In genomic region chr7:47455872-47456185, GRCh38 we compare ENCODE assay signal across 21 cellular contexts.
A peak's percentile ranks its signal among the peaks of the same experiment; 100 is the strongest.
DNase-seq lines count a peak whose midpoint lies in the region; ATAC-seq, FAIRE-seq and TF ChIP-seq lines count a peak whose summit lies in the region.
"Had no signal": no experiment of that assay in that cellular context is flagged by ENCODE, and none has a peak within 500 bp of the region (broad histone marks: within the 10 kb centered on the region; RNA-seq: fewer than 3 reads in every experiment).

No MANE protein-coding gene starts in this region.

- no peak overlapping the region for H2BK12ac ChIP-seq in trophoblast cell (ENCODE audit: low read length)

- TF ChIP-seq CTCF in epithelial cell of esophagus (IDR thresholded peaks at IDR 0.05; ENCODE audit: insufficient read depth, low read depth, low read length, missing control alignments) (no peak), mucosa of descending colon (IDR thresholded peaks at IDR 0.05) (no peak)

- intact Hi-C loops in mucosa of descending colon (cut with DNase I, micrococcal nuclease), result no loop called here

- H3K79me2 ChIP-seq in GM23248 (ENCODE audit: insufficient read depth), result peaks cover 38% of the 10 kb centered on the region; the same call in 1 of the 2 replicates
- H3K79me2 ChIP-seq in trophoblast cell (ENCODE audit: control insufficient read depth, insufficient read depth, low read length, poor library complexity), result peaks cover 13% of the 10 kb centered on the region

- in situ Hi-C loops in GM23248 (cut with MboI), result no loop called here

- H4K20me1 ChIP-seq in GM23248 (ENCODE audit: insufficient read depth), result no peaks in the 10 kb centered on the region

- DNase-seq in GM23248 (peak; percentile 68), RPMI7951 (ENCODE audit: low read depth) (peak; percentile 49), epithelial cell of esophagus (ENCODE audit: low read depth) (peak; percentile 45), trophoblast cell (peak; percentile 68 to 69), RCC 7860 (ENCODE audit: low spot score) (no peak), NCI-H1436 treated with DMSO at 0.1 percent for 48 hours (lab: John Stamatoyannopoulos, UW) (no peak), mucosa of descending colon (no peak)
- DNase-seq: EL, GF-D8, H7, NCI-H1105, NCI-H2081, NCI-H2171, NCI-H524 treated with DMSO at 0.1 percent for 48 hours, NCI-H82, OCI-M1, SIG-M5 had no signal

- no peaks in the 10 kb centered on the region for H3K9me2 ChIP-seq in GM23248 (ENCODE audit: insufficient read depth)

- peak overlapping the region; percentile 4 for H3K18ac ChIP-seq in trophoblast cell (ENCODE audit: low read length)

- H3K9ac ChIP-seq in GM23248 (no peak overlapping the region), trophoblast cell (ENCODE audit: low read length) (no peak overlapping the region)

- H3K4me3 ChIP-seq in GM23248 (no peak overlapping the region), epithelial cell of esophagus (ENCODE audit: low read length) (no peak overlapping the region), trophoblast cell (ENCODE audit: low read depth, low read length) (no peak overlapping the region), mucosa of descending colon (no peak overlapping the region)
- H3K4me3 ChIP-seq: A549 had no signal

- peaks cover 52% of the 10 kb centered on the region for H3F3A ChIP-seq in GM23248 (ENCODE audit: insufficient read depth)

- H4K91ac ChIP-seq in trophoblast cell (ENCODE audit: low read depth, low read length), result no peak overlapping the region

- no peak overlapping the region for H2AFZ ChIP-seq in GM23248
- H2AFZ ChIP-seq in trophoblast cell (ENCODE audit: insufficient read depth, low read length, poor library complexity), result no peak overlapping the region

- H4K8ac ChIP-seq in trophoblast cell (ENCODE audit: low read depth, low read length), result no peak overlapping the region

- H3K14ac ChIP-seq in trophoblast cell (ENCODE audit: low read length), result peak overlapping the region; percentile 14

- no peaks in the 10 kb centered on the region for H3K9me3 ChIP-seq in GM23248 (ENCODE audit: low read depth)
- H3K9me3 ChIP-seq in trophoblast cell (ENCODE audit: insufficient read depth, low read depth, low read length), result peaks cover 2% of the 10 kb centered on the region
- H3K9me3 ChIP-seq in mucosa of descending colon, result no peaks in the 10 kb centered on the region
- H3K9me3 ChIP-seq: A549 had no signal

- no peak overlapping the region for H2BK120ac ChIP-seq in trophoblast cell (ENCODE audit: insufficient read depth, low read length, poor library complexity)

- no peak overlapping the region for H4K12ac ChIP-seq in trophoblast cell (ENCODE audit: low read depth, low read length)

- H3K4ac ChIP-seq in trophoblast cell (ENCODE audit: low read depth, low read length), result peak overlapping the region; percentile 27

- H3K27me3 ChIP-seq in GM23248 (replicated peaks; ENCODE audit: insufficient read depth) (no peaks in the 10 kb centered on the region), trophoblast cell (ENCODE audit: insufficient read depth, low read length) (no peaks in the 10 kb centered on the region)

- no peak overlapping the region for H3K27ac ChIP-seq in GM23248
- no peak overlapping the region for H3K27ac ChIP-seq in trophoblast cell (ENCODE audit: low read depth, low read length)
- H3K27ac ChIP-seq: HL-60 had no signal

- H3K23ac ChIP-seq in trophoblast cell (ENCODE audit: low read length), result no peak overlapping the region

- no peak overlapping the region for H2AK5ac ChIP-seq in trophoblast cell (ENCODE audit: low read length)

- WGBS in GM23248 (ENCODE audit: low coverage in 1 of 2, low lambda C conversion rate in 2 of 2, missing lambda C conversion rate in 2 of 2), 2 experiments, result 46 to 50% methylated on average over 5 of the region's 5 CpGs
- WGBS in trophoblast cell (ENCODE audit: extremely low coverage, insufficient coverage, insufficient read length), result no CpG with 5 or more reads among the region's 5 CpGs

- H3K4me2 ChIP-seq in GM23248 (ENCODE audit: unreplicated experiment), result no peak overlapping the region
- no peak overlapping the region for H3K4me2 ChIP-seq in trophoblast cell (ENCODE audit: low read length)
- H3K4me2 ChIP-seq: A549 had no signal

- H3K36me3 ChIP-seq in GM23248 (ENCODE audit: low read depth), result no peaks in the 10 kb centered on the region
- H3K36me3 ChIP-seq in trophoblast cell (ENCODE audit: control insufficient read depth in 1 of 2, insufficient read depth in 2 of 2, low read length in 2 of 2), result peaks cover 18 to 25% of the 10 kb centered on the region in 2 experiments
- H3K36me3 ChIP-seq in mucosa of descending colon (ENCODE audit: low read depth), result no peaks in the 10 kb centered on the region

- FAIRE-seq in RCC 7860 (lab: Jason Lieb, UNC), result no peak
- FAIRE-seq: A549 had no signal

- H3K79me1 ChIP-seq in trophoblast cell (ENCODE audit: low read length), result peaks cover 27% of the 10 kb centered on the region

- peaks cover 67% of the 10 kb centered on the region for H3K4me1 ChIP-seq in GM23248 (ENCODE audit: insufficient read depth)
- H3K4me1 ChIP-seq in trophoblast cell (ENCODE audit: control insufficient read depth in 1 of 2, insufficient read depth in 2 of 2, low read length in 2 of 2), result peaks cover 24 to 32% of the 10 kb centered on the region in 2 experiments
- peaks cover 49% of the 10 kb centered on the region for H3K4me1 ChIP-seq in mucosa of descending colon (ENCODE audit: low read depth)

- H2BK5ac ChIP-seq in trophoblast cell (ENCODE audit: low read depth, low read length, poor library complexity), result no peak overlapping the region

- ATAC-seq in mucosa of descending colon (no peak), GM18909 (IDR thresholded peaks at IDR 0.05; ENCODE audit: poor library complexity, unreplicated experiment) (no peak)
- ATAC-seq: SK-N-SH treated with all-trans-retinoic acid at 6 μM for 48 hours had no signal

Comparison
In these comparisons a context has a peak if more than half of its experiments do, and no peak if none do; other contexts are left out.
1. DNase-seq: peak in GM23248 (single experiment), RPMI7951 (single experiment), epithelial cell of esophagus (single experiment) and trophoblast cell (2 of 2); none in RCC 7860 (single experiment), NCI-H1436 treated with DMSO at 0.1 percent for 48 hours (single experiment) and mucosa of descending colon (0 of 3).